14 cellular contexts compared by ENCODE assay signal in genomic region chr3:8937064-8938020, GRCh38. TPM values are rescaled to one million over a fixed set of nuclear protein-coding genes. Genes with fewer than 3 reads are reported as not detected.
A peak's percentile ranks its signal among the peaks of the same experiment; 100 is the strongest.
DNase-seq lines count a peak whose midpoint lies in the region; ATAC-seq and TF ChIP-seq lines count a peak whose summit lies in the region.
"Had no signal": no experiment of that assay in that cellular context is flagged by ENCODE, and none has a peak within 500 bp of the region (broad histone marks: within the 10 kb centered on the region; RNA-seq: fewer than 3 reads in every experiment).

No MANE protein-coding gene starts in this region.

- DNase-seq in Caki2 (ENCODE audit: low read depth): peak; percentile 59
- DNase-seq in Panc1 (ENCODE audit: low read depth, low spot score): peak; percentile 71
- peak; percentile 80 for DNase-seq in epithelial cell of proximal tubule (ENCODE audit: low read depth)
- DNase-seq in mesothelial cell of epicardium (ENCODE audit: low spot score in 2 of 2, unreplicated experiment in 2 of 2): no peak
- DNase-seq in activated CD4-positive, alpha-beta T cell treated with anti-CD3 and anti-CD28 coated beads for 1 hour: no peak
- no peak for DNase-seq in GF-D8 (lab: John Stamatoyannopoulos, UW)
- DNase-seq in HUDEP-2 (lab: John Stamatoyannopoulos, UW; ENCODE audit: unreplicated experiment in 76 of 76): no peak
- DNase-seq: activated naive CD4-positive, alpha-beta T cell; DND-41; mucosa of descending colon; stimulated activated CD4-positive, alpha-beta T cell treated with anti-CD3 and anti-CD28 coated beads, Interleukin-15, amount 100 ng/mL, for 24 hours; stimulated activated naive CD8-positive, alpha-beta T cell treated with anti-CD3 and anti-CD28 coated beads, Interleukin-15, amount 100 ng/mL, for 72 hours had no signal

- H3K4me3 Mint-ChIP-seq in mesothelial cell of epicardium: no peak overlapping the region
- H3K4me3 Mint-ChIP-seq: stimulated activated naive CD8-positive, alpha-beta T cell treated with anti-CD3 and anti-CD28 coated beads, Interleukin-15, amount 100 ng/mL, for 72 hours had no signal

- H3K27me3 Mint-ChIP-seq in mesothelial cell of epicardium (ENCODE audit: low read depth): no peaks in the 10 kb centered on the region
- H3K27me3 Mint-ChIP-seq: stimulated activated naive CD8-positive, alpha-beta T cell treated with anti-CD3 and anti-CD28 coated beads, Interleukin-15, amount 100 ng/mL, for 72 hours had no signal

- CTCF ChIA-PET in Panc1 (lab: Charles Lee): no interaction called here

- intact Hi-C loops in Panc1 (cut with micrococcal nuclease; ENCODE audit: unreplicated experiment): no loop called here

- H3K27ac Mint-ChIP-seq in mesothelial cell of epicardium: peak overlapping the region; percentile 79
- H3K27ac Mint-ChIP-seq: stimulated activated naive CD8-positive, alpha-beta T cell treated with anti-CD3 and anti-CD28 coated beads, Interleukin-15, amount 100 ng/mL, for 72 hours had no signal

- peaks cover 30% of the 10 kb centered on the region for H3K4me1 Mint-ChIP-seq in mesothelial cell of epicardium
- H3K4me1 Mint-ChIP-seq: stimulated activated naive CD8-positive, alpha-beta T cell treated with anti-CD3 and anti-CD28 coated beads, Interleukin-15, amount 100 ng/mL, for 72 hours had no signal

- peaks cover 3% of the 10 kb centered on the region for H3K9me3 Mint-ChIP-seq in mesothelial cell of epicardium
- H3K9me3 Mint-ChIP-seq: stimulated activated naive CD8-positive, alpha-beta T cell treated with anti-CD3 and anti-CD28 coated beads, Interleukin-15, amount 100 ng/mL, for 72 hours had no signal

- H3K36me3 ChIP-seq in Panc1 (ENCODE audit: control insufficient read depth, insufficient read depth, low read length): no peaks in the 10 kb centered on the region; the same call in 1 of the 2 replicates

- in situ Hi-C loops in Caki2 (cut with HindIII; ENCODE audit: low pct_unique_long_range_greater_than_20kb, low sequenced_read_pairs): no loop called here
- in situ Hi-C loops in Panc1 (cut with HindIII; ENCODE audit: low pct_unique_long_range_greater_than_20kb, low sequenced_read_pairs): no loop called here

- ATAC-seq in Panc1: peak; percentile 96
- ATAC-seq in HG03432 (IDR thresholded peaks at IDR 0.05; ENCODE audit: unreplicated experiment): no peak
- ATAC-seq: mucosa of descending colon; stimulated activated naive CD8-positive, alpha-beta T cell treated with anti-CD3 and anti-CD28 coated beads, Interleukin-15, amount 100 ng/mL, for 72 hours had no signal

- no TSS peak for BruUV-seq in Panc1 (replicated peaks; lab: Mats Ljungman, UMichigan)

- H3K4me1 ChIP-seq in Panc1 (ENCODE audit: control insufficient read depth, insufficient read depth, low read length): peaks cover 24% of the 10 kb centered on the region

- H3K36me3 Mint-ChIP-seq in mesothelial cell of epicardium: peaks cover 28% of the 10 kb centered on the region

- no peak for TF ChIP-seq CTCF in Panc1 (IDR thresholded peaks at IDR 0.05)
- TF ChIP-seq CTCF in epithelial cell of proximal tubule (conservative IDR thresholded peaks at IDR 0.05; ENCODE audit: low read depth, low read length): no peak
- no peak for TF ChIP-seq CTCF in mesothelial cell of epicardium (IDR thresholded peaks at IDR 0.05; ENCODE audit: unreplicated experiment)

- POLR2A ChIA-PET in Panc1 (lab: Charles Lee): no interaction called here

- H3K4me3 ChIP-seq in Panc1 (ENCODE audit: low read depth in 2 of 2, low read length in 2 of 2): no peak overlapping the region
- H3K4me3 ChIP-seq in epithelial cell of proximal tubule (ENCODE audit: low read depth, low read length): no peak overlapping the region
- H3K4me3 ChIP-seq: mucosa of descending colon had no signal

- H3K27ac ChIP-seq in Panc1 (ENCODE audit: low read length): peak overlapping the region; percentile 84
- H3K27ac ChIP-seq: KMS-11 had no signal

- H3K27me3 ChIP-seq in Panc1 (ENCODE audit: control insufficient read depth, insufficient read depth, low read length): no peaks in the 10 kb centered on the region

- no peaks in the 10 kb centered on the region for H3K9me3 ChIP-seq in Panc1 (ENCODE audit: control insufficient read depth, insufficient read depth, low read depth, low read length)
- H3K9me3 ChIP-seq: mucosa of descending colon had no signal

RNA-seq across cellular contexts. Expression of gene RAD18, which starts 25.9 kb away (rescaled TPM):
- total RNA-seq in Caki2 (2014; rRNA removed; shearing (Covaris generic); ENCODE audit: low replicate concordance): 3.9 and 11.9 TPM in 2 replicates
- total RNA-seq in Panc1 (2021; ENCODE audit: unreplicated experiment) (13.8 TPM), epithelial cell of proximal tubule (10.0 and 16.7 TPM in 2 replicates), mesothelial cell of epicardium (22.2 to 23.6 TPM (median 23.2 TPM) in 3 replicates)
- 5.3 TPM for polyA plus RNA-seq in Panc1 (2012; ENCODE audit: insufficient read length)

Comparison
In these comparisons a context has a peak if more than half of its experiments do, and no peak if none do; other contexts are left out.
1. DNase-seq: peak in Caki2 (single experiment), Panc1 (single experiment) and epithelial cell of proximal tubule (single experiment); none in mesothelial cell of epicardium (0 of 2), activated CD4-positive, alpha-beta T cell treated with anti-CD3 and anti-CD28 coated beads for 1 hour (single experiment), GF-D8 (single experiment) and HUDEP-2 (0 of 76).